In genomic region chr11:35173011-35173511, GRCh38 we compare ENCODE assay signal across 1 cellular context.
TF ChIP-seq lines count a peak whose summit lies in the region.

No MANE protein-coding gene starts in this region.

TF ChIP-seq in HepG2, 621 proteins besides CTCF, POLR2A, EP300 and RAD21 (continued from another document and continues in another):
- TF ChIP-seq ZNF609 (CRISPR knock-in tag; IDR thresholded peaks at IDR 0.05; ENCODE audit: borderline replicate concordance) (no peak), FOXO4 (CRISPR knock-in tag; conservative IDR thresholded peaks at IDR 0.05) (no peak), RAD51 (IDR thresholded peaks at IDR 0.05; ENCODE audit: borderline replicate concordance) (no peak), ZNF382 (CRISPR knock-in tag; IDR thresholded peaks at IDR 0.05; ENCODE audit: borderline replicate concordance) (no peak), DRAP1 (CRISPR knock-in tag; IDR thresholded peaks at IDR 0.05) (no peak), ZC3H4 (CRISPR knock-in tag; IDR thresholded peaks at IDR 0.05; ENCODE audit: borderline replicate concordance) (no peak), ZBTB43 (CRISPR knock-in tag; conservative IDR thresholded peaks at IDR 0.05) (no peak), HMGXB4 (CRISPR knock-in tag; IDR thresholded peaks at IDR 0.05; ENCODE audit: borderline replicate concordance in 1 of 2, low read depth in 1 of 2) (no peak), ZNF670 (CRISPR knock-in tag; IDR thresholded peaks at IDR 0.05; ENCODE audit: borderline replicate concordance) (0 out of 2 replicates have a peak, but pooled peaks have one; percentile 32), ZNF570 (CRISPR knock-in tag; IDR thresholded peaks at IDR 0.05; ENCODE audit: borderline replicate concordance) (no peak), SAFB2 (CRISPR knock-in tag; IDR thresholded peaks at IDR 0.05; ENCODE audit: borderline replicate concordance, low read depth) (no peak), ZNF550 (CRISPR knock-in tag; IDR thresholded peaks at IDR 0.05; ENCODE audit: borderline replicate concordance) (no peak), ZNF646 (CRISPR knock-in tag; IDR thresholded peaks at IDR 0.05) (no peak), MAFK (conservative IDR thresholded peaks at IDR 0.05 in 1 of 2, IDR thresholded peaks at IDR 0.05 in 1 of 2; ENCODE audit: low read length in 2 of 2) (no peak), KIAA2018 (CRISPR knock-in tag; IDR thresholded peaks at IDR 0.05; ENCODE audit: borderline replicate concordance) (no peak), HNRNPK (IDR thresholded peaks at IDR 0.05; ENCODE audit: low read depth, low read length, poor library complexity, severe bottlenecking) (no peak), ZNF414 (CRISPR knock-in tag; IDR thresholded peaks at IDR 0.05) (no peak), ZNF75D (CRISPR knock-in tag; IDR thresholded peaks at IDR 0.05; ENCODE audit: borderline replicate concordance) (no peak), CREB3 (CRISPR knock-in tag; IDR thresholded peaks at IDR 0.05) (no peak)
